ENCODE assay signal across 15 cellular contexts in genomic region chr5:151721812-151722391, GRCh38. TPM values are rescaled to one million over a fixed set of nuclear protein-coding genes. Genes with fewer than 3 reads are reported as not detected.
DNase-seq lines count a peak whose midpoint lies in the region; ATAC-seq and TF ChIP-seq lines count a peak whose summit lies in the region.
"Had no signal": no experiment of that assay in that cellular context is flagged by ENCODE, and none has a peak within 500 bp of the region (broad histone marks: within the 10 kb centered on the region; RNA-seq: fewer than 3 reads in every experiment).

No MANE protein-coding gene starts in this region.

- ATAC-seq in HG03378 (IDR thresholded peaks at IDR 0.05; ENCODE audit: unreplicated experiment), result peak; percentile 17
- ATAC-seq in aorta (ENCODE audit: low FRiP score), result no peak
- ATAC-seq: heart left ventricle had no signal

- peaks cover 15% of the 10 kb centered on the region for H3K4me1 Mint-ChIP-seq in activated T-cell treated with anti-CD3 and anti-CD28 coated beads, Interleukin-2, amount 50 U/mL, for 24 hours (ENCODE audit: low read depth)
- peaks cover 74% of the 10 kb centered on the region for H3K4me1 Mint-ChIP-seq in chondrocyte (ENCODE audit: low read depth)

- no peaks in the 10 kb centered on the region for H3K36me3 Mint-ChIP-seq in activated T-cell treated with anti-CD3 and anti-CD28 coated beads, Interleukin-2, amount 50 U/mL, for 24 hours (ENCODE audit: low read depth)
- no peaks in the 10 kb centered on the region for H3K36me3 Mint-ChIP-seq in chondrocyte (ENCODE audit: low read depth)

- peaks cover 3 to 4% of the 10 kb centered on the region in 2 donors for H3K4me1 ChIP-seq in aorta (ENCODE audit: control insufficient read depth in 1 of 2, insufficient read depth in 2 of 2, low read length in 2 of 2)
- H3K4me1 ChIP-seq: Caco-2 had no signal

- peak overlapping the region; percentile 80 for H3K27ac Mint-ChIP-seq in activated T-cell treated with anti-CD3 and anti-CD28 coated beads, Interleukin-2, amount 50 U/mL, for 24 hours
- H3K27ac Mint-ChIP-seq in chondrocyte (ENCODE audit: unreplicated experiment), result peak overlapping the region; percentile 71

- H3K9me3 ChIP-seq in aorta (ENCODE audit: control insufficient read depth, low read length), result no peaks in the 10 kb centered on the region
- H3K9me3 ChIP-seq: Caco-2, heart left ventricle, transverse colon had no signal

- DNase-seq in activated T-cell treated with anti-CD3 and anti-CD28 coated beads, Interleukin-2, amount 50 U/mL, for 24 hours, result no peak
- no peak for DNase-seq in activated T-cell treated with anti-CD3 and anti-CD28 coated beads, Interleukin-2, amount 50 U/mL, for 48 hours
- DNase-seq in chondrocyte (ENCODE audit: low spot score) (no peak), aorta (no peak), NCI-H345 treated with DMSO at 0.1 percent for 48 hours (lab: John Stamatoyannopoulos, UW; ENCODE audit: unreplicated experiment) (no peak), NCI-H69 (lab: John Stamatoyannopoulos, UW) (no peak)
- DNase-seq in activated naive CD4-positive, alpha-beta T cell treated with anti-CD3 and anti-CD28 coated beads, Interleukin-2, amount 50 U/mL, for 16 hours, result no peak
- DNase-seq: Caco-2, caudate nucleus, heart left ventricle, nucleus accumbens, transverse colon had no signal

- no peaks in the 10 kb centered on the region for H3K36me3 ChIP-seq in aorta (ENCODE audit: control insufficient read depth in 1 of 2, insufficient read depth in 2 of 2, low read length in 1 of 2)
- H3K36me3 ChIP-seq: heart left ventricle, transverse colon had no signal

- no peak for TF ChIP-seq CTCF in chondrocyte (IDR thresholded peaks at IDR 0.05)

- no peaks in the 10 kb centered on the region for H3K9me3 Mint-ChIP-seq in activated T-cell treated with anti-CD3 and anti-CD28 coated beads, Interleukin-2, amount 50 U/mL, for 24 hours
- no peaks in the 10 kb centered on the region for H3K9me3 Mint-ChIP-seq in chondrocyte (ENCODE audit: low read depth)
- H3K9me3 Mint-ChIP-seq: activated naive CD4-positive, alpha-beta T cell treated with anti-CD3 and anti-CD28 coated beads for 36 hours had no signal

- H3K27me3 Mint-ChIP-seq in activated T-cell treated with anti-CD3 and anti-CD28 coated beads, Interleukin-2, amount 50 U/mL, for 24 hours, result no peaks in the 10 kb centered on the region
- no peaks in the 10 kb centered on the region for H3K27me3 Mint-ChIP-seq in chondrocyte (ENCODE audit: low read depth)

- no peaks in the 10 kb centered on the region for H3K27me3 ChIP-seq in aorta (ENCODE audit: control insufficient read depth in 1 of 2, insufficient read depth in 2 of 2, low read length in 1 of 2)
- H3K27me3 ChIP-seq: heart left ventricle, transverse colon had no signal

- intact Hi-C loops in aorta (cut with DNase I), result no loop called here

- H3K4me3 Mint-ChIP-seq in activated T-cell treated with anti-CD3 and anti-CD28 coated beads, Interleukin-2, amount 50 U/mL, for 24 hours, result no peak overlapping the region
- no peak overlapping the region for H3K4me3 Mint-ChIP-seq in chondrocyte (ENCODE audit: unreplicated experiment)
- H3K4me3 Mint-ChIP-seq: activated naive CD4-positive, alpha-beta T cell treated with anti-CD3 and anti-CD28 coated beads for 36 hours had no signal

- H3K27ac ChIP-seq in aorta (ENCODE audit: low read depth in 1 of 2, low read length in 2 of 2), result peak overlapping the region; percentile 18 to 42
- H3K27ac ChIP-seq: 22Rv1, heart left ventricle, transverse colon had no signal

- no peak overlapping the region for H3K4me3 ChIP-seq in aorta (ENCODE audit: low read length in 2 of 2)
- H3K4me3 ChIP-seq: heart left ventricle, transverse colon had no signal

RNA-seq across cellular contexts. Expression of gene SPARC, which starts 35.2 kb away (rescaled TPM):
- total RNA-seq in chondrocyte (19,093 to 24,474 TPM (median 24,306 TPM) in 3 replicates), aorta (1,000 to 10,000 TPM; 2,087 to 2,608 TPM)
- 1,000 to 10,000 TPM; 1,151 to 1,861 TPM for polyA plus RNA-seq in aorta

RNA-seq across cellular contexts. Expression of gene ATOX1, which starts 36.5 kb away (rescaled TPM):
- total RNA-seq in chondrocyte, result 104 to 129 TPM (median 128 TPM) in 3 replicates
- 10 to 100 TPM; 61.7 to 64.7 TPM for total RNA-seq in aorta
- 100 to 1,000 TPM; 168 to 210 TPM for polyA plus RNA-seq in aorta

RNA-seq across cellular contexts. Expression of gene G3BP1, which starts 49.9 kb away (rescaled TPM):
- total RNA-seq in chondrocyte, result 174 to 202 TPM (median 181 TPM) in 3 replicates
- total RNA-seq in aorta, result 100 to 1,000 TPM; 120 to 140 TPM
- 10 to 100 TPM; 18.7 to 19.0 TPM for polyA plus RNA-seq in aorta
